ENCODE assay signal across 20 cellular contexts in the genomic region with DNA sequence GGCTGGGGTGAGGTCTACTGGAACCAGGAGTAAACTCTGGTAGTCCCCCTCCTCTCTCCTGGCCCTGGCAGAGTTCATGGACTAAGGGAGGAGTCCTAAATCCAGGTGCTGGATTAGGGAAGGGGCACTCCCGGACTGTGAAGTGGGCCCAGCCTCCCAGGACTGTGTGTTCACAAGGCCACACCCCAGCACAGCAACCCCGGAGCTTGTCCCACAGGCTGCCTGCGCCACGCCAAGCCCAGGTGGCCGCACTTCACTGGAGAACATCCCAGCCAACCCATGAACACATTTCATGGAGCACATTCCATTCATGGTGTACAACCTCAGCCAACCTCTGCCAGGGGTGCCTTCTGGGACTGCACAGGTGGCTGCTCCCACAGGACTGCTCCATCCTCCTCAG.
"Had no signal": no experiment of that assay in that cellular context is flagged by ENCODE, and none has a peak within 500 bp of the region (broad histone marks: within the 10 kb centered on the region; RNA-seq: fewer than 3 reads in every experiment).

No MANE protein-coding gene starts in this region.

- H3K27ac ChIP-seq: epithelial cell of prostate, esophagus muscularis mucosa, gastrocnemius medialis, heart right ventricle, stomach, uterus had no signal

- H3K4me3 ChIP-seq: esophagus muscularis mucosa, gastrocnemius medialis, heart right ventricle, stomach, uterus had no signal

- ATAC-seq: effector memory CD8-positive, alpha-beta T cell; gastrocnemius medialis; heart right ventricle; left ventricle myocardium superior; natural killer cell; right cardiac atrium; stimulated activated memory B cell treated with anti-CD40 and anti-IgM and Interleukin-4, amounts not matched to agents 10 μg/mL and 1 μg/mL and 100 μg/mL, for 72 hours had no signal

- H3K9me3 Mint-ChIP-seq: central memory CD8-positive, alpha-beta T cell; dendritic cell treated with granulocyte-macrophage colony-stimulating factor and Interleukin-4, amounts not matched to agents 40 ng/mL and 50 ng/mL, for 4 days; effector memory CD8-positive, alpha-beta T cell; natural killer cell; stimulated activated memory B cell treated with anti-CD40 and anti-IgM and Interleukin-4, amounts not matched to agents 10 μg/mL and 1 μg/mL and 100 μg/mL, for 72 hours had no signal

- H3K4me1 ChIP-seq: esophagus muscularis mucosa, gastrocnemius medialis, stomach, uterus had no signal

- H3K9me3 ChIP-seq: esophagus muscularis mucosa, gastrocnemius medialis, heart right ventricle, stomach, uterus had no signal

- H3K36me3 Mint-ChIP-seq: natural killer cell; stimulated activated memory B cell treated with anti-CD40 and anti-IgM and Interleukin-4, amounts not matched to agents 10 μg/mL and 1 μg/mL and 100 μg/mL, for 72 hours had no signal

- H3K36me3 ChIP-seq: uterus had no signal

- DNase-seq: effector memory CD8-positive, alpha-beta T cell; gastrocnemius medialis; heart right ventricle; hypothalamus; left ventricle myocardium superior; mammary epithelial cell; natural killer cell; small intestine; stimulated activated CD4-positive, alpha-beta T cell treated with anti-CD3 and anti-CD28 coated beads, Interleukin-12 subunit alpha, Interleukin-12 subunit beta, amount 100 ng/mL, for 4 hours; stimulated activated CD4-positive, alpha-beta T cell treated with anti-CD3 and anti-CD28 coated beads, Interleukin-4, amount 100 ng/mL, for 1 hour; stomach; substantia nigra; trophoblast cell; uterus had no signal

- H3K27me3 ChIP-seq: esophagus muscularis mucosa, gastrocnemius medialis, heart right ventricle, stomach, uterus had no signal

- H3K27ac Mint-ChIP-seq: dendritic cell treated with granulocyte-macrophage colony-stimulating factor and Interleukin-4, amounts not matched to agents 40 ng/mL and 50 ng/mL, for 4 days; effector memory CD8-positive, alpha-beta T cell; natural killer cell; stimulated activated memory B cell treated with anti-CD40 and anti-IgM and Interleukin-4, amounts not matched to agents 10 μg/mL and 1 μg/mL and 100 μg/mL, for 72 hours had no signal

- H3K27me3 Mint-ChIP-seq: dendritic cell treated with granulocyte-macrophage colony-stimulating factor and Interleukin-4, amounts not matched to agents 40 ng/mL and 50 ng/mL, for 4 days had no signal

- H3K4me3 Mint-ChIP-seq: central memory CD8-positive, alpha-beta T cell; dendritic cell treated with granulocyte-macrophage colony-stimulating factor and Interleukin-4, amounts not matched to agents 40 ng/mL and 50 ng/mL, for 4 days; effector memory CD8-positive, alpha-beta T cell; natural killer cell; stimulated activated memory B cell treated with anti-CD40 and anti-IgM and Interleukin-4, amounts not matched to agents 10 μg/mL and 1 μg/mL and 100 μg/mL, for 72 hours had no signal

- H3K4me1 Mint-ChIP-seq: central memory CD8-positive, alpha-beta T cell; natural killer cell had no signal
